Comparison of ENCODE assay signal across 1 cellular context in the genomic region with DNA sequence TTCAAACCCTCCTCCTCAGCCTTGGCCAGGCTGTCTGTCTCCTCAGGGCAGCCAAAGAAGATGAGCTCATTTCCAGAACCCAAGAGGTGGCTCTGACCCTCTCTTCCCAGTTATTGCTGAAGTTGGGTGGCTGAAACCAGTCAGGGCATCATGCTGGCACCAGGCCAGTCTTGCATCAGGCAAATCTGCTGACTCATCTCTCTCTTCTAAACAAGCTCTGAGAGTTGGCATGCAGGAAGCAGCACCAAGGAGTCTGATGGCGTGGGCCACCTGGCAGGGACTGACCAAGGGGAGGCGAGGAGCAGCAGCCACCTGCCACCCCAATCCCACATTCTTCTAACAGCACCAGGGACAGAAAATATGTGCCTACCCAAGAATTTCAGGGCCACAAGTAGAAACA.
TF ChIP-seq lines count a peak whose summit lies in the region.

No MANE protein-coding gene starts in this region.

TF ChIP-seq in GM12878, 131 proteins besides CTCF, POLR2A, EP300 and RAD21:
- no peak for TF ChIP-seq E4F1 (IDR thresholded peaks at IDR 0.05; ENCODE audit: borderline replicate concordance, partially characterized antibody)
- TF ChIP-seq MTA3 (IDR thresholded peaks at IDR 0.05; ENCODE audit: borderline replicate concordance, low read length), result no peak
